17 cellular contexts compared by ENCODE assay signal in genomic region chr13:79282508-79282907, GRCh38.
DNase-seq lines count a peak whose midpoint lies in the region; ATAC-seq, FAIRE-seq and TF ChIP-seq lines count a peak whose summit lies in the region.
"Had no signal": no experiment of that assay in that cellular context is flagged by ENCODE, and none has a peak within 500 bp of the region (broad histone marks: within the 10 kb centered on the region; RNA-seq: fewer than 3 reads in every experiment).

No MANE protein-coding gene starts in this region.

- no peak overlapping the region for H2AFZ ChIP-seq in H1 (ENCODE audit: low read length)
- no peak overlapping the region for H2AFZ ChIP-seq in HepG2 (ENCODE audit: low read length)

- CTCF ChIA-PET in H1 (lab: Charles Lee; ENCODE audit: partially characterized antibody), result interaction anchor here (0.9 kb wide), 1 partner anchor 111 kb away, joined by 3 read pairs; no protein-coding TSS in a partner anchor
- CTCF ChIA-PET in HepG2 (lab: Yijun Ruan, JAX; ENCODE audit: low intra/inter-chr PET ratio, low total read pairs), result no interaction called here
- CTCF ChIA-PET in activated CD8-positive, alpha-beta memory T cell treated with anti-CD3 and anti-CD28 coated beads, Interleukin-2, amount 10 ng/mL, durations not matched to agents 7 days and 5 days (lab: Charles Lee), result no interaction called here

- TF ChIP-seq CTCF in H1 (IDR thresholded peaks at IDR 0.05; ENCODE audit: control extremely low read depth in 1 of 3, insufficient read depth in 1 of 3, low read depth in 1 of 3, low read length in 3 of 3), result no peak
- no peak for TF ChIP-seq CTCF in HepG2 (CRISPR knock-in tag; IDR thresholded peaks at IDR 0.05)

- no peak overlapping the region for H3K27ac Mint-ChIP-seq in activated CD8-positive, alpha-beta memory T cell treated with anti-CD3 and anti-CD28 coated beads, Interleukin-2, amount 10 ng/mL, durations not matched to agents 7 days and 5 days
- H3K27ac Mint-ChIP-seq: CD8-positive, alpha-beta T cell had no signal

- no peaks in the 10 kb centered on the region for H3K36me3 Mint-ChIP-seq in activated CD8-positive, alpha-beta memory T cell treated with anti-CD3 and anti-CD28 coated beads, Interleukin-2, amount 10 ng/mL, durations not matched to agents 7 days and 5 days
- H3K36me3 Mint-ChIP-seq: CD14-positive monocyte; CD8-positive, alpha-beta T cell had no signal

- no peaks in the 10 kb centered on the region for H3K27me3 Mint-ChIP-seq in activated CD8-positive, alpha-beta memory T cell treated with anti-CD3 and anti-CD28 coated beads, Interleukin-2, amount 10 ng/mL, durations not matched to agents 7 days and 5 days

- peak overlapping the region; percentile 12 for H4K5ac ChIP-seq in H1 (ENCODE audit: insufficient read length, low read depth, low read length)

- no peak overlapping the region for H3K4me3 ChIP-seq in HUES48 (ENCODE audit: low read depth, low read length)
- peak overlapping the region in 1 of 4 experiments; percentile 33; a peak in 1 of 8 replicates for H3K4me3 ChIP-seq in H1 (ENCODE audit: extremely low read depth in 1 of 4, insufficient read depth in 2 of 4, low read depth in 3 of 4, low read length in 4 of 4)
- H3K4me3 ChIP-seq in HepG2 (replicated peaks in 1 of 3; ENCODE audit: insufficient read depth in 1 of 3, low read depth in 2 of 3, low read length in 3 of 3), result no peak overlapping the region

- H3K23me2 ChIP-seq in H1 (ENCODE audit: low read depth, low read length), result no peaks in the 10 kb centered on the region

- H2AK5ac ChIP-seq in H1 (ENCODE audit: low read depth, low read length), result no peak overlapping the region

- H3K4me1 Mint-ChIP-seq in activated CD8-positive, alpha-beta memory T cell treated with anti-CD3 and anti-CD28 coated beads, Interleukin-2, amount 10 ng/mL, durations not matched to agents 7 days and 5 days, result peaks cover 4% of the 10 kb centered on the region

- H3K4me1 ChIP-seq in HUES48 (ENCODE audit: control insufficient read depth, insufficient read depth, low read length) (peaks cover 41% of the 10 kb centered on the region), H1 (replicated peaks in 1 of 4; ENCODE audit: control insufficient read depth in 3 of 4, insufficient read depth in 4 of 4, low read length in 3 of 4) (peaks cover 6 to 20% (median 12%) of the 10 kb centered on the region in 4 experiments; a peak in 5 of 7 replicates), HepG2 (ENCODE audit: insufficient read depth, low read length) (peaks cover 18% of the 10 kb centered on the region)

- no peak overlapping the region; a peak in 1 of 4 replicates for H3K4me2 ChIP-seq in H1 (ENCODE audit: insufficient read depth in 1 of 2, low read depth in 2 of 2, low read length in 2 of 2)
- H3K4me2 ChIP-seq in HepG2 (ENCODE audit: low read depth, low read length), result peak overlapping the region; percentile 51

- H3K27ac ChIP-seq in HUES48 (ENCODE audit: low read depth, low read length) (peak overlapping the region; percentile 86), H1 (ENCODE audit: low read depth, low read length) (no peak overlapping the region), HepG2 (ENCODE audit: extremely low read length, insufficient read depth, low read length) (no peak overlapping the region)

- H3K56ac ChIP-seq in H1 (replicated peaks; ENCODE audit: insufficient read length, low read depth, low read length), result no peak overlapping the region

- no peaks in the 10 kb centered on the region for H3K36me3 ChIP-seq in HUES48 (ENCODE audit: control insufficient read depth, insufficient read depth, low read length)
- no peaks in the 10 kb centered on the region for H3K36me3 ChIP-seq in H1 (ENCODE audit: control insufficient read depth in 2 of 4, insufficient read depth in 4 of 4, low read length in 3 of 4)
- H3K36me3 ChIP-seq in HepG2 (replicated peaks in 1 of 2; ENCODE audit: control insufficient read depth in 1 of 2, insufficient read depth in 2 of 2, low read length in 2 of 2), result no peaks in the 10 kb centered on the region

- ATAC-seq in HepG2, result peak; percentile 69
- ATAC-seq in activated CD8-positive, alpha-beta memory T cell treated with anti-CD3 and anti-CD28 coated beads, Interleukin-2, amount 10 ng/mL, durations not matched to agents 7 days and 5 days, result no peak
- ATAC-seq: CD8-positive, alpha-beta T cell had no signal

- DNase-seq in H1 (ENCODE audit: low read depth in 1 of 2, low spot score in 2 of 2) (no peak), HepG2 (ENCODE audit: low spot score) (peak; percentile 12), NCI-H187 treated with DMSO at 0.1 percent for 48 hours (lab: John Stamatoyannopoulos, UW) (no peak), ureter (ENCODE audit: low spot score) (no peak)
- no peak for DNase-seq in activated CD4-positive, alpha-beta T cell treated with anti-CD3 and anti-CD28 coated beads, Interleukin-2, amount 50 U/mL, for 1 hour
- DNase-seq in activated CD8-positive, alpha-beta memory T cell treated with anti-CD3 and anti-CD28 coated beads, Interleukin-2, amount 10 ng/mL, durations not matched to agents 7 days and 5 days, result no peak
- DNase-seq: CD8-positive, alpha-beta T cell; COR-L47; DMS153; DMS79 treated with DMSO at 0.1 percent for 48 hours; H7; IMR-90 had no signal

- intact Hi-C loops in HepG2 (cut with micrococcal nuclease; ENCODE audit: unreplicated experiment), result no loop called here

- TF ChIP-seq EP300 in H1 (IDR thresholded peaks at IDR 0.05; ENCODE audit: borderline replicate concordance in 1 of 2, low read depth in 2 of 2, low read length in 2 of 2), result no peak
- TF ChIP-seq EP300 in HepG2 (IDR thresholded peaks at IDR 0.05; ENCODE audit: low read depth in 2 of 2, low read length in 2 of 2), result no peak
- TF ChIP-seq EP300 in HepG2 (CRISPR knock-in tag; IDR thresholded peaks at IDR 0.05; ENCODE audit: borderline replicate concordance), result no peak

- H3K27me3 ChIP-seq in HUES48 (ENCODE audit: control insufficient read depth, insufficient read depth, low read length), result no peaks in the 10 kb centered on the region
- no peaks in the 10 kb centered on the region for H3K27me3 ChIP-seq in H1 (replicated peaks in 1 of 4; ENCODE audit: control insufficient read depth in 3 of 4, extremely low read depth in 1 of 4, insufficient read depth in 3 of 4, low read length in 3 of 4)
- H3K27me3 ChIP-seq in HepG2 (ENCODE audit: control insufficient read depth in 1 of 2, insufficient read depth in 2 of 2, low read length in 2 of 2), result no peaks in the 10 kb centered on the region

- H3K18ac ChIP-seq in H1 (ENCODE audit: extremely low read depth, low read length), result 0 out of 2 replicates have a peak overlapping the region, but pooled peaks have one; percentile 38

- TF ChIP-seq POLR2A in H1 (IDR thresholded peaks at IDR 0.05; ENCODE audit: control extremely low read depth in 1 of 2, low read depth in 2 of 2, low read length in 2 of 2) (no peak), HepG2 (IDR thresholded peaks at IDR 0.05; ENCODE audit: insufficient read depth in 1 of 2, low read depth in 2 of 2, low read length in 2 of 2) (no peak)

- H2BK5ac ChIP-seq in H1 (ENCODE audit: low read depth, low read length), result peak overlapping the region; percentile 81; the same call in 1 of the 2 replicates

- no peaks in the 10 kb centered on the region for H3K79me2 ChIP-seq in H1 (ENCODE audit: control insufficient read depth in 1 of 2, insufficient read depth in 2 of 2, low read length in 2 of 2)
- H3K79me2 ChIP-seq in HepG2 (ENCODE audit: insufficient read depth, low read length), result no peaks in the 10 kb centered on the region

- no peak overlapping the region for H4K8ac ChIP-seq in H1 (ENCODE audit: extremely low read depth, insufficient read depth, low read length)

- FAIRE-seq in H1 (lab: Jason Lieb, UNC) (no peak), HepG2 (lab: Jason Lieb, UNC) (no peak)
- FAIRE-seq: D721Med, G401.6, GM12892 had no signal

- H3K4ac ChIP-seq in H1 (replicated peaks; ENCODE audit: insufficient read length, low read depth, low read length), result no peak overlapping the region

- no peak overlapping the region for H2BK12ac ChIP-seq in H1 (ENCODE audit: low read depth, low read length)

- no peaks in the 10 kb centered on the region for H4K20me1 ChIP-seq in H1 (replicated peaks in 1 of 2; ENCODE audit: control insufficient read depth in 1 of 2, insufficient read depth in 2 of 2, low read length in 2 of 2)
- H4K20me1 ChIP-seq in HepG2 (ENCODE audit: insufficient read depth, low read length), result no peaks in the 10 kb centered on the region

- no peak overlapping the region for H2BK20ac ChIP-seq in H1 (ENCODE audit: low read length)

- no peak for TF ChIP-seq RAD21 in H1 (IDR thresholded peaks at IDR 0.05 in 1 of 2, conservative IDR thresholded peaks at IDR 0.05 in 1 of 2; ENCODE audit: low read depth in 2 of 2, low read length in 2 of 2)
- TF ChIP-seq RAD21 in HepG2 (CRISPR knock-in tag; IDR thresholded peaks at IDR 0.05), result no peak

- H3K9ac ChIP-seq in HUES48 (ENCODE audit: low read depth, low read length) (no peak overlapping the region), H1 (replicated peaks in 1 of 4; ENCODE audit: extremely low read depth in 1 of 4, low read depth in 3 of 4, low read length in 3 of 4) (no peak overlapping the region), HepG2 (ENCODE audit: insufficient read depth, low read depth, low read length) (no peak overlapping the region)

- no peak overlapping the region for H2BK15ac ChIP-seq in H1 (ENCODE audit: low read length)

- H3K9me3 ChIP-seq in HUES48 (ENCODE audit: control insufficient read depth, insufficient read depth, low read length) (no peaks in the 10 kb centered on the region), H1 (ENCODE audit: insufficient read depth in 2 of 2, low read depth in 1 of 2, low read length in 1 of 2) (no peaks in the 10 kb centered on the region), HepG2 (ENCODE audit: low read length) (no peaks in the 10 kb centered on the region)

- WGBS in H1 (ENCODE audit: extremely low coverage in 1 of 2, insufficient coverage in 1 of 2, insufficient read length in 1 of 2, insufficient replicate concordance in 2 of 2, low coverage in 1 of 2, low lambda C conversion rate in 2 of 2, missing lambda C conversion rate in 1 of 2), 2 experiments, result 80% methylated on average over 4 of the region's 4 CpGs; no CpG with 5 or more reads in 1 of the 2 experiments
- 8% methylated on average over 4 of the region's 4 CpGs for WGBS in HepG2 (ENCODE audit: low lambda C conversion rate)

- no peaks in the 10 kb centered on the region for H3K79me1 ChIP-seq in H1 (ENCODE audit: low read depth, low read length)

- peak overlapping the region; percentile 87 for H4K91ac ChIP-seq in H1 (replicated peaks; ENCODE audit: insufficient read length, low read length)

- peak overlapping the region; percentile 82 for H2BK120ac ChIP-seq in H1 (replicated peaks; ENCODE audit: low read depth, low read length)

- no peaks in the 10 kb centered on the region for H3K9me3 Mint-ChIP-seq in activated CD8-positive, alpha-beta memory T cell treated with anti-CD3 and anti-CD28 coated beads, Interleukin-2, amount 10 ng/mL, durations not matched to agents 7 days and 5 days (ENCODE audit: low read depth)
- H3K9me3 Mint-ChIP-seq: CD8-positive, alpha-beta T cell had no signal

- POLR2A ChIA-PET in H1 (lab: Charles Lee; ENCODE audit: partially characterized antibody) (interaction anchor here (1.4 to 2.4 kb wide), 2 partner anchors 9 to 25 kb away, joined by 3 to 7 read pairs; no protein-coding TSS in a partner anchor), HepG2 (lab: Yijun Ruan, JAX) (no interaction called here)

- BruUV-seq in HepG2 (replicated peaks; lab: Mats Ljungman, UMichigan), result no TSS peak

- no peak overlapping the region for H3K14ac ChIP-seq in H1 (ENCODE audit: insufficient read length)

- no peak overlapping the region for H3K4me3 Mint-ChIP-seq in activated CD8-positive, alpha-beta memory T cell treated with anti-CD3 and anti-CD28 coated beads, Interleukin-2, amount 10 ng/mL, durations not matched to agents 7 days and 5 days
- H3K4me3 Mint-ChIP-seq: CD8-positive, alpha-beta T cell had no signal

- no peak overlapping the region for H3K23ac ChIP-seq in H1 (ENCODE audit: insufficient read length)

- in situ Hi-C loops in HepG2 (cut with HindIII; ENCODE audit: extremely low pct_ligation_motif_present, low pct_unique_long_range_greater_than_20kb), result no loop called here
